Comparison of ENCODE assay signal across 1 cellular context in the genomic region with DNA sequence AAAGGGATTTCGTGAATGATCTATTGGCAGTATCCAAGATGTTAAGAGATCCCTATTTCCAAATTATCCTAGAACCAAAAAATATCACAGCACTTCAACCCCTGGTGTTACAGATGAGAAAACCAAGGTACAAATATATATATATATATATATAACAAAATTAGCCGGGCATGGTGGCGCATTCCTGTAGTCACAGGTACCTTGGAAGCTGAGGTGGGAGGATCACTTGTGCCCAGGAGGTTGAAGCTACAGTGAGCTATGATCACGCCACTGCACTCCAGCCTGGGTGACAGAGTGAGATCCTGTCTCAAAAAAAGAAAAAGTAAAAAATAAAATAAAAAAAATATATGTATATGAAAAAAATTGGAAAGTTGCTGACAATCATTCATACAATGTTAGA.
TF ChIP-seq lines count a peak whose summit lies in the region.

No MANE protein-coding gene starts in this region.

TF ChIP-seq in GM23338, 12 proteins besides CTCF, POLR2A, EP300 and RAD21 (continued from another document):
- TF ChIP-seq, protein P1, sequence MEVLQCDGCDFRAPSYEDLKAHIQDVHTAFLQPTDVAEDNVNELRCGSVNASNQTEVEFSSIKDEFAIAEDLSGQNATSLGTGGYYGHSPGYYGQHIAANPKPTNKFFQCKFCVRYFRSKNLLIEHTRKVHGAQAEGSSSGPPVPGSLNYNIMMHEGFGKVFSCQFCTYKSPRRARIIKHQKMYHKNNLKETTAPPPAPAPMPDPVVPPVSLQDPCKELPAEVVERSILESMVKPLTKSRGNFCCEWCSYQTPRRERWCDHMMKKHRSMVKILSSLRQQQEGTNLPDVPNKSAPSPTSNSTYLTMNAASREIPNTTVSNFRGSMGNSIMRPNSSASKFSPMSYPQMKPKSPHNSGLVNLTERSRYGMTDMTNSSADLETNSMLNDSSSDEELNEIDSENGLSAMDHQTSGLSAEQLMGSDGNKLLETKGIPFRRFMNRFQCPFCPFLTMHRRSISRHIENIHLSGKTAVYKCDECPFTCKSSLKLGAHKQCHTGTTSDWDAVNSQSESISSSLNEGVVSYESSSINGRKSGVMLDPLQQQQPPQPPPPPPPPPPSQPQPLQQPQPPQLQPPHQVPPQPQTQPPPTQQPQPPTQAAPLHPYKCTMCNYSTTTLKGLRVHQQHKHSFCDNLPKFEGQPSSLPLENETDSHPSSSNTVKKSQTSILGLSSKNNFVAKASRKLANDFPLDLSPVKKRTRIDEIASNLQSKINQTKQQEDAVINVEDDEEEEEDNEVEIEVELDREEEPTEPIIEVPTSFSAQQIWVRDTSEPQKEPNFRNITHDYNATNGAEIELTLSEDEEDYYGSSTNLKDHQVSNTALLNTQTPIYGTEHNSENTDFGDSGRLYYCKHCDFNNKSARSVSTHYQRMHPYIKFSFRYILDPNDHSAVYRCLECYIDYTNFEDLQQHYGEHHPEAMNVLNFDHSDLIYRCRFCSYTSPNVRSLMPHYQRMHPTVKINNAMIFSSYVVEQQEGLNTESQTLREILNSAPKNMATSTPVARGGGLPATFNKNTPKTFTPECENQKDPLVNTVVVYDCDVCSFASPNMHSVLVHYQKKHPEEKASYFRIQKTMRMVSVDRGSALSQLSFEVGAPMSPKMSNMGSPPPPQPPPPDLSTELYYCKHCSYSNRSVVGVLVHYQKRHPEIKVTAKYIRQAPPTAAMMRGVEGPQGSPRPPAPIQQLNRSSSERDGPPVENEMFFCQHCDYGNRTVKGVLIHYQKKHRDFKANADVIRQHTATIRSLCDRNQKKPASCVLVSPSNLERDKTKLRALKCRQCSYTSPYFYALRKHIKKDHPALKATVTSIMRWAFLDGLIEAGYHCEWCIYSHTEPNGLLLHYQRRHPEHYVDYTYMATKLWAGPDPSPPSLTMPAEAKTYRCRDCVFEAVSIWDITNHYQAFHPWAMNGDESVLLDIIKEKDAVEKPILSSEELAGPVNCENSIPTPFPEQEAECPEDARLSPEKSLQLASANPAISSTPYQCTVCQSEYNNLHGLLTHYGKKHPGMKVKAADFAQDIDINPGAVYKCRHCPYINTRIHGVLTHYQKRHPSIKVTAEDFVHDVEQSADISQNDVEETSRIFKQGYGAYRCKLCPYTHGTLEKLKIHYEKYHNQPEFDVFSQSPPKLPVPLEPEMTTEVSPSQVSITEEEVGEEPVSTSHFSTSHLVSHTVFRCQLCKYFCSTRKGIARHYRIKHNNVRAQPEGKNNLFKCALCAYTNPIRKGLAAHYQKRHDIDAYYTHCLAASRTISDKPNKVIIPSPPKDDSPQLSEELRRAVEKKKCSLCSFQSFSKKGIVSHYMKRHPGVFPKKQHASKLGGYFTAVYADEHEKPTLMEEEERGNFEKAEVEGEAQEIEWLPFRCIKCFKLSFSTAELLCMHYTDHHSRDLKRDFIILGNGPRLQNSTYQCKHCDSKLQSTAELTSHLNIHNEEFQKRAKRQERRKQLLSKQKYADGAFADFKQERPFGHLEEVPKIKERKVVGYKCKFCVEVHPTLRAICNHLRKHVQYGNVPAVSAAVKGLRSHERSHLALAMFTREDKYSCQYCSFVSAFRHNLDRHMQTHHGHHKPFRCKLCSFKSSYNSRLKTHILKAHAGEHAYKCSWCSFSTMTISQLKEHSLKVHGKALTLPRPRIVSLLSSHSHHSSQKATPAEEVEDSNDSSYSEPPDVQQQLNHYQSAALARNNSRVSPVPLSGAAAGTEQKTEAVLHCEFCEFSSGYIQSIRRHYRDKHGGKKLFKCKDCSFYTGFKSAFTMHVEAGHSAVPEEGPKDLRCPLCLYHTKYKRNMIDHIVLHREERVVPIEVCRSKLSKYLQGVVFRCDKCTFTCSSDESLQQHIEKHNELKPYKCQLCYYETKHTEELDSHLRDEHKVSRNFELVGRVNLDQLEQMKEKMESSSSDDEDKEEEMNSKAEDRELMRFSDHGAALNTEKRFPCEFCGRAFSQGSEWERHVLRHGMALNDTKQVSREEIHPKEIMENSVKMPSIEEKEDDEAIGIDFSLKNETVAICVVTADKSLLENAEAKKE (CRISPR knock-in tag; IDR thresholded peaks at IDR 0.05), result no peak
- TF ChIP-seq ZNF114 (CRISPR knock-in tag; IDR thresholded peaks at IDR 0.05) (no peak), STAT1 (IDR thresholded peaks at IDR 0.05; ENCODE audit: unreplicated experiment) (no peak)
- TF ChIP-seq, protein P2, sequence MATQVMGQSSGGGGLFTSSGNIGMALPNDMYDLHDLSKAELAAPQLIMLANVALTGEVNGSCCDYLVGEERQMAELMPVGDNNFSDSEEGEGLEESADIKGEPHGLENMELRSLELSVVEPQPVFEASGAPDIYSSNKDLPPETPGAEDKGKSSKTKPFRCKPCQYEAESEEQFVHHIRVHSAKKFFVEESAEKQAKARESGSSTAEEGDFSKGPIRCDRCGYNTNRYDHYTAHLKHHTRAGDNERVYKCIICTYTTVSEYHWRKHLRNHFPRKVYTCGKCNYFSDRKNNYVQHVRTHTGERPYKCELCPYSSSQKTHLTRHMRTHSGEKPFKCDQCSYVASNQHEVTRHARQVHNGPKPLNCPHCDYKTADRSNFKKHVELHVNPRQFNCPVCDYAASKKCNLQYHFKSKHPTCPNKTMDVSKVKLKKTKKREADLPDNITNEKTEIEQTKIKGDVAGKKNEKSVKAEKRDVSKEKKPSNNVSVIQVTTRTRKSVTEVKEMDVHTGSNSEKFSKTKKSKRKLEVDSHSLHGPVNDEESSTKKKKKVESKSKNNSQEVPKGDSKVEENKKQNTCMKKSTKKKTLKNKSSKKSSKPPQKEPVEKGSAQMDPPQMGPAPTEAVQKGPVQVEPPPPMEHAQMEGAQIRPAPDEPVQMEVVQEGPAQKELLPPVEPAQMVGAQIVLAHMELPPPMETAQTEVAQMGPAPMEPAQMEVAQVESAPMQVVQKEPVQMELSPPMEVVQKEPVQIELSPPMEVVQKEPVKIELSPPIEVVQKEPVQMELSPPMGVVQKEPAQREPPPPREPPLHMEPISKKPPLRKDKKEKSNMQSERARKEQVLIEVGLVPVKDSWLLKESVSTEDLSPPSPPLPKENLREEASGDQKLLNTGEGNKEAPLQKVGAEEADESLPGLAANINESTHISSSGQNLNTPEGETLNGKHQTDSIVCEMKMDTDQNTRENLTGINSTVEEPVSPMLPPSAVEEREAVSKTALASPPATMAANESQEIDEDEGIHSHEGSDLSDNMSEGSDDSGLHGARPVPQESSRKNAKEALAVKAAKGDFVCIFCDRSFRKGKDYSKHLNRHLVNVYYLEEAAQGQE (IDR thresholded peaks at IDR 0.05; ENCODE audit: unreplicated experiment), result no peak
